ENCODE assay signal across 10 cellular contexts in genomic region chr3:42072583-42072924, GRCh38. TPM values are rescaled to one million over a fixed set of nuclear protein-coding genes. Genes with fewer than 3 reads are reported as not detected.
DNase-seq lines count a peak whose midpoint lies in the region; ATAC-seq and TF ChIP-seq lines count a peak whose summit lies in the region.
"Had no signal": no experiment of that assay in that cellular context is flagged by ENCODE, and none has a peak within 500 bp of the region (broad histone marks: within the 10 kb centered on the region; RNA-seq: fewer than 3 reads in every experiment).

No MANE protein-coding gene starts in this region.

- peaks cover 28% of the 10 kb centered on the region for H4K20me1 ChIP-seq in OCI-LY7 (ENCODE audit: insufficient read depth, low read length)

- H3K27ac ChIP-seq in OCI-LY7 (ENCODE audit: low read depth, low read length, poor library complexity, severe bottlenecking) (peak overlapping the region; percentile 74), esophagus (ENCODE audit: low read depth in 2 of 2, low read length in 1 of 2) (peak overlapping the region; percentile 85 to 86), psoas muscle (peak overlapping the region; percentile 95)

- CTCF ChIA-PET in OCI-LY7 (lab: Charles Lee; ENCODE audit: unreplicated experiment): no interaction called here
- CTCF ChIA-PET in activated CD4-positive, alpha-beta memory T cell treated with anti-CD3 and anti-CD28 coated beads, Interleukin-2, amount 10 ng/mL, durations not matched to agents 7 days and 5 days (lab: Charles Lee): no interaction called here
- CTCF ChIA-PET in Calu3 (lab: Charles Lee): interaction anchor here (0.7 kb wide), 1 partner anchor 107 kb away, joined by 3 read pairs; no protein-coding TSS in a partner anchor

- H3K27ac Mint-ChIP-seq in CD14-positive monocyte (peak overlapping the region; percentile 46 to 91 (median 82)), Calu3 (ENCODE audit: unreplicated experiment) (no peak overlapping the region)
- peak overlapping the region in 1 of 2 donors; percentile 2 for H3K27ac Mint-ChIP-seq in natural killer cell treated with Interleukin-12 subunit alpha and Interleukin-12 subunit beta and Interleukin-15 and Interleukin-18, amount 100 ng/mL, for 72 hours
- no peak overlapping the region for H3K27ac Mint-ChIP-seq in activated CD4-positive, alpha-beta memory T cell treated with anti-CD3 and anti-CD28 coated beads, Interleukin-2, amount 10 ng/mL, durations not matched to agents 7 days and 5 days

- H3K36me3 Mint-ChIP-seq in CD14-positive monocyte (peaks cover 3 to 4% of the 10 kb centered on the region in 2 donors), Calu3 (ENCODE audit: insufficient read depth, unreplicated experiment) (no peaks in the 10 kb centered on the region)
- peaks cover 5% of the 10 kb centered on the region for H3K36me3 Mint-ChIP-seq in natural killer cell treated with Interleukin-12 subunit alpha and Interleukin-12 subunit beta and Interleukin-15 and Interleukin-18, amount 100 ng/mL, for 72 hours
- H3K36me3 Mint-ChIP-seq in activated CD4-positive, alpha-beta memory T cell treated with anti-CD3 and anti-CD28 coated beads, Interleukin-2, amount 10 ng/mL, durations not matched to agents 7 days and 5 days (ENCODE audit: low read depth): peaks cover 9% of the 10 kb centered on the region

- intact Hi-C loops in CD14-positive monocyte (cut with micrococcal nuclease) (no loop called here), OCI-LY7 (cut with micrococcal nuclease; ENCODE audit: unreplicated experiment) (no loop called here), psoas muscle (cut with DNase I) (loop anchor here in 1 of 2 donors (5.0 kb wide), 1 partner anchor 50 kb away; no protein-coding TSS in a partner anchor), Calu3 (cut with micrococcal nuclease; ENCODE audit: unreplicated experiment) (no loop called here)

- H3K9me3 ChIP-seq in OCI-LY7 (ENCODE audit: low read length) (peaks cover 11% of the 10 kb centered on the region), esophagus (ENCODE audit: control insufficient read depth in 2 of 2, insufficient read depth in 1 of 2, low read depth in 1 of 2, low read length in 1 of 2) (no peaks in the 10 kb centered on the region), psoas muscle (no peaks in the 10 kb centered on the region)

- DNase-seq in CD14-positive monocyte (ENCODE audit: low spot score) (no peak), OCI-LY7 (ENCODE audit: low spot score) (no peak), psoas muscle (no peak), NOMO-1 (lab: John Stamatoyannopoulos, UW; ENCODE audit: unreplicated experiment in 2 of 2) (no peak), Calu3 (no peak)
- DNase-seq in natural killer cell treated with Interleukin-12 subunit alpha and Interleukin-12 subunit beta and Interleukin-15 and Interleukin-18, amount 100 ng/mL, for 72 hours (ENCODE audit: low spot score): no peak
- no peak for DNase-seq in activated CD4-positive, alpha-beta memory T cell treated with anti-CD3 and anti-CD28 coated beads, Interleukin-2, amount 10 ng/mL, durations not matched to agents 7 days and 5 days
- DNase-seq: activated naive CD4-positive, alpha-beta T cell; stimulated activated CD4-positive, alpha-beta T cell treated with anti-CD3 and anti-CD28 coated beads, Interleukin-4, amount 100 ng/mL, for 24 hours had no signal

- no peak overlapping the region for H2AFZ ChIP-seq in OCI-LY7 (ENCODE audit: low read length)

- H3K27me3 ChIP-seq in esophagus (ENCODE audit: control insufficient read depth in 1 of 2, insufficient read depth in 2 of 2, low read length in 2 of 2) (no peaks in the 10 kb centered on the region), psoas muscle (ENCODE audit: insufficient read depth in 3 of 3, low read length in 2 of 3) (no peaks in the 10 kb centered on the region)

- no peak for TF ChIP-seq CTCF in CD14-positive monocyte (IDR thresholded peaks at IDR 0.05)
- TF ChIP-seq CTCF in OCI-LY7 (conservative IDR thresholded peaks at IDR 0.05; ENCODE audit: low read length): no peak
- TF ChIP-seq CTCF in psoas muscle (IDR thresholded peaks at IDR 0.05): no peak
- TF ChIP-seq CTCF in Calu3 (IDR thresholded peaks at IDR 0.05; ENCODE audit: unreplicated experiment): no peak

- peak overlapping the region; percentile 90 for H3K4me2 ChIP-seq in OCI-LY7 (ENCODE audit: low read length)

- H3K36me3 ChIP-seq in OCI-LY7 (ENCODE audit: insufficient read depth, low read length) (peaks cover 21% of the 10 kb centered on the region), esophagus (ENCODE audit: control insufficient read depth in 2 of 2, insufficient read depth in 2 of 2, low read length in 1 of 2) (no peaks in the 10 kb centered on the region), psoas muscle (ENCODE audit: insufficient read depth in 1 of 2, low read depth in 1 of 2) (no peaks in the 10 kb centered on the region)

- POLR2A ChIA-PET in OCI-LY7 (lab: Charles Lee): interaction anchor here (0.7 to 2.4 kb wide), 8 partner anchors 10 to 121 kb away, joined by 3 to 13 read pairs (median 4); no protein-coding TSS in a partner anchor
- POLR2A ChIA-PET in activated CD4-positive, alpha-beta memory T cell treated with anti-CD3 and anti-CD28 coated beads, Interleukin-2, amount 10 ng/mL, durations not matched to agents 7 days and 5 days (lab: Charles Lee): no interaction called here

- H3K9me3 Mint-ChIP-seq in CD14-positive monocyte (peaks cover 0 to 3% (median 0%) of the 10 kb centered on the region in 7 donors), Calu3 (ENCODE audit: low read depth, unreplicated experiment) (no peaks in the 10 kb centered on the region)
- no peaks in the 10 kb centered on the region for H3K9me3 Mint-ChIP-seq in natural killer cell treated with Interleukin-12 subunit alpha and Interleukin-12 subunit beta and Interleukin-15 and Interleukin-18, amount 100 ng/mL, for 72 hours
- H3K9me3 Mint-ChIP-seq in activated CD4-positive, alpha-beta memory T cell treated with anti-CD3 and anti-CD28 coated beads, Interleukin-2, amount 10 ng/mL, durations not matched to agents 7 days and 5 days: peaks cover 3% of the 10 kb centered on the region

- no peaks in the 10 kb centered on the region for H3K9me2 ChIP-seq in OCI-LY7 (ENCODE audit: insufficient read depth, low read length)

- peaks cover 69% of the 10 kb centered on the region for H3K4me1 ChIP-seq in OCI-LY7 (ENCODE audit: insufficient read depth, low read length, poor library complexity, severe bottlenecking)
- peaks cover 5 to 14% of the 10 kb centered on the region in 2 donors for H3K4me1 ChIP-seq in esophagus (ENCODE audit: control insufficient read depth in 2 of 2, insufficient read depth in 2 of 2, low read length in 1 of 2)
- peaks cover 75% of the 10 kb centered on the region for H3K4me1 ChIP-seq in psoas muscle

- H3K4me1 Mint-ChIP-seq in CD14-positive monocyte (peaks cover 57% of the 10 kb centered on the region), Calu3 (ENCODE audit: low read depth, unreplicated experiment) (peaks cover 18% of the 10 kb centered on the region)
- peaks cover 29 to 34% of the 10 kb centered on the region in 2 donors for H3K4me1 Mint-ChIP-seq in natural killer cell treated with Interleukin-12 subunit alpha and Interleukin-12 subunit beta and Interleukin-15 and Interleukin-18, amount 100 ng/mL, for 72 hours (ENCODE audit: low read depth in 2 of 2)
- peaks cover under 1% of the 10 kb centered on the region for H3K4me1 Mint-ChIP-seq in activated CD4-positive, alpha-beta memory T cell treated with anti-CD3 and anti-CD28 coated beads, Interleukin-2, amount 10 ng/mL, durations not matched to agents 7 days and 5 days

- H3K4me3 Mint-ChIP-seq in CD14-positive monocyte (peak overlapping the region; percentile 42 to 83), Calu3 (ENCODE audit: low read depth, unreplicated experiment) (no peak overlapping the region)
- no peak overlapping the region for H3K4me3 Mint-ChIP-seq in natural killer cell treated with Interleukin-12 subunit alpha and Interleukin-12 subunit beta and Interleukin-15 and Interleukin-18, amount 100 ng/mL, for 72 hours
- no peak overlapping the region for H3K4me3 Mint-ChIP-seq in activated CD4-positive, alpha-beta memory T cell treated with anti-CD3 and anti-CD28 coated beads, Interleukin-2, amount 10 ng/mL, durations not matched to agents 7 days and 5 days

- peak overlapping the region; percentile 61 for H3K4me3 ChIP-seq in OCI-LY7 (ENCODE audit: low read depth, low read length, poor library complexity, severe bottlenecking)
- H3K4me3 ChIP-seq in esophagus (ENCODE audit: low read depth in 1 of 2, low read length in 2 of 2): no peak overlapping the region
- H3K4me3 ChIP-seq in psoas muscle: peak overlapping the region; percentile 59

- H3K79me2 ChIP-seq in OCI-LY7 (ENCODE audit: insufficient read depth, low read depth, low read length): peaks cover 100% of the 10 kb centered on the region

- ATAC-seq in psoas muscle: no peak
- no peak for ATAC-seq in natural killer cell treated with Interleukin-12 subunit alpha and Interleukin-12 subunit beta and Interleukin-15 and Interleukin-18, amount 100 ng/mL, for 72 hours

- WGBS in esophagus, 2 donors: 17 to 22% methylated on average over 5 of the region's 5 CpGs
- WGBS in psoas muscle, 3 donors: 1 to 3% (median 2%) methylated on average over 5 of the region's 5 CpGs

- no peaks in the 10 kb centered on the region for H3K27me3 Mint-ChIP-seq in CD14-positive monocyte (ENCODE audit: low read depth in 3 of 3)
- H3K27me3 Mint-ChIP-seq in natural killer cell treated with Interleukin-12 subunit alpha and Interleukin-12 subunit beta and Interleukin-15 and Interleukin-18, amount 100 ng/mL, for 72 hours: no peaks in the 10 kb centered on the region
- no peaks in the 10 kb centered on the region for H3K27me3 Mint-ChIP-seq in activated CD4-positive, alpha-beta memory T cell treated with anti-CD3 and anti-CD28 coated beads, Interleukin-2, amount 10 ng/mL, durations not matched to agents 7 days and 5 days
- H3K27me3 Mint-ChIP-seq in Calu3 (ENCODE audit: unreplicated experiment): no peaks in the 10 kb centered on the region

- TSS peak; percentile 39 for BruUV-seq in OCI-LY7 (replicated peaks; lab: Mats Ljungman, UMichigan)
- no TSS peak for BruUV-seq in Calu3 (replicated peaks; lab: Mats Ljungman, UMichigan)

RNA-seq across cellular contexts. Expression of gene TRAK1, which starts 18.6 kb away (rescaled TPM):
- polyA plus RNA-seq in CD14-positive monocyte: 1 to 10 TPM; 6.6 to 7.0 TPM
- total RNA-seq in OCI-LY7 (2014; rRNA removed; shearing (Covaris generic)): 60.8 and 62.5 TPM in 2 replicates
- 88.3 and 92.6 TPM in 2 replicates for total RNA-seq in OCI-LY7 (2022)
- 10 to 100 TPM; 12.2 to 21.4 TPM for polyA plus RNA-seq in esophagus
- 100 to 1,000 TPM in 3 of 4 donors, 10 to 100 TPM in 1; 94.8 to 128 (median 120) TPM for total RNA-seq in psoas muscle
- 10 to 100 TPM; 30.8 to 68.2 (median 45.2) TPM for polyA plus RNA-seq in psoas muscle
- 10 to 100 TPM; 32.3 to 48.0 TPM for total RNA-seq in natural killer cell treated with Interleukin-12 subunit alpha and Interleukin-12 subunit beta and Interleukin-15 and Interleukin-18, amount 100 ng/mL, for 72 hours
- 10 to 100 TPM; 23.7 to 25.9 TPM for total RNA-seq in activated CD4-positive, alpha-beta memory T cell treated with anti-CD3 and anti-CD28 coated beads, Interleukin-2, amount 10 ng/mL, durations not matched to agents 7 days and 5 days
- total RNA-seq in Calu3 (2022): 89.9 and 108 TPM in 2 replicates

Comparison
In these comparisons a context has a peak if more than half of its experiments do, and no peak if none do; other contexts are left out.
1. H3K27ac Mint-ChIP-seq: peak in CD14-positive monocyte (7 of 7); none in activated CD4-positive, alpha-beta memory T cell treated with anti-CD3 and anti-CD28 coated beads, Interleukin-2, amount 10 ng/mL, durations not matched to agents 7 days and 5 days (single experiment) and Calu3 (single experiment).
2. H3K4me3 Mint-ChIP-seq: peak in CD14-positive monocyte (2 of 2); none in natural killer cell treated with Interleukin-12 subunit alpha and Interleukin-12 subunit beta and Interleukin-15 and Interleukin-18, amount 100 ng/mL, for 72 hours (single experiment), activated CD4-positive, alpha-beta memory T cell treated with anti-CD3 and anti-CD28 coated beads, Interleukin-2, amount 10 ng/mL, durations not matched to agents 7 days and 5 days (single experiment) and Calu3 (single experiment).
3. H3K4me3 ChIP-seq: peak in OCI-LY7 (single experiment) and psoas muscle (single experiment); none in esophagus (0 of 2).
4. Peak in every context shown above with its lines, with median percentiles within 50 percentile points of each other: H3K27ac ChIP-seq.